ENCODE assay signal across 1 cellular context in genomic region chr17:64506201-64506575, GRCh38.
TF ChIP-seq lines count a peak whose summit lies in the region.

DDX5 (minus strand) TSS chr17:64506289; CDS start chr17:64506119, 170 bp downstream.

TF ChIP-seq in WTC11, 78 proteins besides CTCF, POLR2A, EP300 and RAD21 (continued from another document):
- TF ChIP-seq, protein P1, sequence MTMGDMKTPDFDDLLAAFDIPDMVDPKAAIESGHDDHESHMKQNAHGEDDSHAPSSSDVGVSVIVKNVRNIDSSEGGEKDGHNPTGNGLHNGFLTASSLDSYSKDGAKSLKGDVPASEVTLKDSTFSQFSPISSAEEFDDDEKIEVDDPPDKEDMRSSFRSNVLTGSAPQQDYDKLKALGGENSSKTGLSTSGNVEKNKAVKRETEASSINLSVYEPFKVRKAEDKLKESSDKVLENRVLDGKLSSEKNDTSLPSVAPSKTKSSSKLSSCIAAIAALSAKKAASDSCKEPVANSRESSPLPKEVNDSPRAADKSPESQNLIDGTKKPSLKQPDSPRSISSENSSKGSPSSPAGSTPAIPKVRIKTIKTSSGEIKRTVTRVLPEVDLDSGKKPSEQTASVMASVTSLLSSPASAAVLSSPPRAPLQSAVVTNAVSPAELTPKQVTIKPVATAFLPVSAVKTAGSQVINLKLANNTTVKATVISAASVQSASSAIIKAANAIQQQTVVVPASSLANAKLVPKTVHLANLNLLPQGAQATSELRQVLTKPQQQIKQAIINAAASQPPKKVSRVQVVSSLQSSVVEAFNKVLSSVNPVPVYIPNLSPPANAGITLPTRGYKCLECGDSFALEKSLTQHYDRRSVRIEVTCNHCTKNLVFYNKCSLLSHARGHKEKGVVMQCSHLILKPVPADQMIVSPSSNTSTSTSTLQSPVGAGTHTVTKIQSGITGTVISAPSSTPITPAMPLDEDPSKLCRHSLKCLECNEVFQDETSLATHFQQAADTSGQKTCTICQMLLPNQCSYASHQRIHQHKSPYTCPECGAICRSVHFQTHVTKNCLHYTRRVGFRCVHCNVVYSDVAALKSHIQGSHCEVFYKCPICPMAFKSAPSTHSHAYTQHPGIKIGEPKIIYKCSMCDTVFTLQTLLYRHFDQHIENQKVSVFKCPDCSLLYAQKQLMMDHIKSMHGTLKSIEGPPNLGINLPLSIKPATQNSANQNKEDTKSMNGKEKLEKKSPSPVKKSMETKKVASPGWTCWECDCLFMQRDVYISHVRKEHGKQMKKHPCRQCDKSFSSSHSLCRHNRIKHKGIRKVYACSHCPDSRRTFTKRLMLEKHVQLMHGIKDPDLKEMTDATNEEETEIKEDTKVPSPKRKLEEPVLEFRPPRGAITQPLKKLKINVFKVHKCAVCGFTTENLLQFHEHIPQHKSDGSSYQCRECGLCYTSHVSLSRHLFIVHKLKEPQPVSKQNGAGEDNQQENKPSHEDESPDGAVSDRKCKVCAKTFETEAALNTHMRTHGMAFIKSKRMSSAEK (CRISPR knock-in tag; IDR thresholded peaks at IDR 0.05; ENCODE audit: borderline replicate concordance), result no peak
- TF ChIP-seq NFE2L1 (CRISPR knock-in tag; IDR thresholded peaks at IDR 0.05), result no peak
- peak; percentile 49; the same call in 1 of the 2 replicates for TF ChIP-seq RORB (CRISPR knock-in tag; IDR thresholded peaks at IDR 0.05)
- TF ChIP-seq PRRX2 (CRISPR knock-in tag; IDR thresholded peaks at IDR 0.05), result no peak
- TF ChIP-seq SMAD3 (CRISPR knock-in tag; IDR thresholded peaks at IDR 0.05; ENCODE audit: borderline replicate concordance), result peak; percentile 80; the same call in 1 of the 2 replicates
- TF ChIP-seq, protein P2, sequence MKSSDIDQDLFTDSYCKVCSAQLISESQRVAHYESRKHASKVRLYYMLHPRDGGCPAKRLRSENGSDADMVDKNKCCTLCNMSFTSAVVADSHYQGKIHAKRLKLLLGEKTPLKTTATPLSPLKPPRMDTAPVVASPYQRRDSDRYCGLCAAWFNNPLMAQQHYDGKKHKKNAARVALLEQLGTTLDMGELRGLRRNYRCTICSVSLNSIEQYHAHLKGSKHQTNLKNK (CRISPR knock-in tag; IDR thresholded peaks at IDR 0.05), result no peak
